11 cellular contexts compared by ENCODE assay signal in genomic region chr9:136297016-136297691, GRCh38. TPM values are rescaled to one million over a fixed set of nuclear protein-coding genes. Genes with fewer than 3 reads are reported as not detected.
DNase-seq lines count a peak whose midpoint lies in the region; ATAC-seq and TF ChIP-seq lines count a peak whose summit lies in the region.
"Had no signal": no experiment of that assay in that cellular context is flagged by ENCODE, and none has a peak within 500 bp of the region (broad histone marks: within the 10 kb centered on the region; RNA-seq: fewer than 3 reads in every experiment).

No MANE protein-coding gene starts in this region.

- H3K4me2 ChIP-seq in KMS-11 (peak overlapping the region; percentile 86), OCI-LY3 (ENCODE audit: low read length) (peak overlapping the region; percentile 49)

- no peaks in the 10 kb centered on the region for H3K9me3 Mint-ChIP-seq in stimulated activated naive B cell treated with anti-CD40 and anti-IgM and Interleukin-4, amounts not matched to agents 10 μg/mL and 1 μg/mL and 100 μg/mL, for 72 hours
- H3K9me3 Mint-ChIP-seq: effector memory CD8-positive, alpha-beta T cell; naive B cell; T-cell had no signal

- no peaks in the 10 kb centered on the region for H4K20me1 ChIP-seq in KMS-11 (ENCODE audit: insufficient read depth)
- H4K20me1 ChIP-seq in OCI-LY3 (ENCODE audit: insufficient read depth, low read length), result no peaks in the 10 kb centered on the region

- peak; percentile 16 to 36 for ATAC-seq in stimulated activated naive B cell treated with anti-CD40 and anti-IgM and Interleukin-4, amounts not matched to agents 10 μg/mL and 1 μg/mL and 100 μg/mL, for 72 hours (replicated peaks)
- ATAC-seq: effector memory CD8-positive, alpha-beta T cell; T-cell had no signal

- H3K36me3 ChIP-seq in KMS-11 (ENCODE audit: insufficient read depth) (no peaks in the 10 kb centered on the region), OCI-LY3 (replicated peaks; ENCODE audit: low read depth, low read length) (no peaks in the 10 kb centered on the region)

- no peak overlapping the region for H3K27ac Mint-ChIP-seq in stimulated activated naive B cell treated with anti-CD40 and anti-IgM and Interleukin-4, amounts not matched to agents 10 μg/mL and 1 μg/mL and 100 μg/mL, for 72 hours
- H3K27ac Mint-ChIP-seq: effector memory CD8-positive, alpha-beta T cell; naive B cell; T-cell had no signal

- H3K36me3 Mint-ChIP-seq in stimulated activated naive B cell treated with anti-CD40 and anti-IgM and Interleukin-4, amounts not matched to agents 10 μg/mL and 1 μg/mL and 100 μg/mL, for 72 hours, result no peaks in the 10 kb centered on the region
- H3K36me3 Mint-ChIP-seq: naive B cell, T-cell had no signal

- H2AFZ ChIP-seq in KMS-11 (ENCODE audit: low read depth) (peak overlapping the region; percentile 34; the same call in 1 of the 2 replicates), OCI-LY3 (ENCODE audit: low read depth, low read length) (no peak overlapping the region)

- H3K27me3 Mint-ChIP-seq in stimulated activated naive B cell treated with anti-CD40 and anti-IgM and Interleukin-4, amounts not matched to agents 10 μg/mL and 1 μg/mL and 100 μg/mL, for 72 hours, result no peaks in the 10 kb centered on the region

- no peaks in the 10 kb centered on the region for H3K9me3 ChIP-seq in OCI-LY3 (ENCODE audit: insufficient read depth, low read length)

- H3K9ac ChIP-seq in KMS-11, result no peak overlapping the region
- H3K9ac ChIP-seq in OCI-LY3 (ENCODE audit: low read length), result no peak overlapping the region

- H3K27ac ChIP-seq in KMS-11 (no peak overlapping the region), OCI-LY3 (ENCODE audit: low read length) (no peak overlapping the region)

- H3K79me2 ChIP-seq in KMS-11 (ENCODE audit: insufficient read depth, low read depth), result no peaks in the 10 kb centered on the region
- no peaks in the 10 kb centered on the region for H3K79me2 ChIP-seq in OCI-LY3 (ENCODE audit: low read length)

- H3K27me3 ChIP-seq in KMS-11 (ENCODE audit: insufficient read depth, low read depth), result peaks cover 51% of the 10 kb centered on the region
- H3K27me3 ChIP-seq in OCI-LY3 (ENCODE audit: low read depth, low read length), result peaks cover 3% of the 10 kb centered on the region; the same call in 1 of the 2 replicates

- H3K4me3 ChIP-seq in KMS-11 (IDR thresholded peaks at IDR 0.05; ENCODE audit: insufficient read depth, low read depth, low read length), result no peak overlapping the region
- H3K4me3 ChIP-seq in OCI-LY3 (ENCODE audit: low read length), result peak overlapping the region; percentile 39
- peak overlapping the region; percentile 24 for H3K4me3 ChIP-seq in epithelial cell of proximal tubule (ENCODE audit: low read depth, low read length)

- no peak for DNase-seq in epithelial cell of proximal tubule (ENCODE audit: low read depth)
- no peak for DNase-seq in stimulated activated naive B cell treated with anti-CD40 and anti-IgM and Interleukin-4, amounts not matched to agents 10 μg/mL and 1 μg/mL and 100 μg/mL, for 72 hours
- no peak for DNase-seq in mesenteric fat pad (ENCODE audit: low spot score)
- DNase-seq in Ammon's horn (ENCODE audit: low spot score), result no peak
- DNase-seq in globus pallidus (ENCODE audit: low spot score), result no peak
- DNase-seq: effector memory CD8-positive, alpha-beta T cell; naive B cell; NCI-H446 treated with DMSO at 0.1 percent for 48 hours; T-cell had no signal

- peaks cover 3 to 5% of the 10 kb centered on the region in 2 donors for H3K4me1 Mint-ChIP-seq in stimulated activated naive B cell treated with anti-CD40 and anti-IgM and Interleukin-4, amounts not matched to agents 10 μg/mL and 1 μg/mL and 100 μg/mL, for 72 hours
- H3K4me1 Mint-ChIP-seq: naive B cell, T-cell had no signal

- no peak overlapping the region for H3K4me3 Mint-ChIP-seq in stimulated activated naive B cell treated with anti-CD40 and anti-IgM and Interleukin-4, amounts not matched to agents 10 μg/mL and 1 μg/mL and 100 μg/mL, for 72 hours
- H3K4me3 Mint-ChIP-seq: effector memory CD8-positive, alpha-beta T cell; naive B cell; T-cell had no signal

- H3K4me1 ChIP-seq in KMS-11 (ENCODE audit: low read depth, poor library complexity, severe bottlenecking) (peaks cover 10% of the 10 kb centered on the region), OCI-LY3 (ENCODE audit: low read length) (peaks cover 8% of the 10 kb centered on the region)

- TF ChIP-seq CTCF in KMS-11 (conservative IDR thresholded peaks at IDR 0.05; ENCODE audit: low read depth, low read length) (no peak), OCI-LY3 (IDR thresholded peaks at IDR 0.05; ENCODE audit: low read depth, low read length) (no peak), epithelial cell of proximal tubule (conservative IDR thresholded peaks at IDR 0.05; ENCODE audit: low read depth, low read length) (no peak)

RNA-seq across cellular contexts. Expression of gene CCDC187, which starts 6.7 kb away (rescaled TPM):
- total RNA-seq in epithelial cell of proximal tubule (0.75 TPM in 1 of 2 replicates, not detected in the other), mesenteric fat pad (not detected)

RNA-seq across cellular contexts. Expression of gene GPSM1, which starts 30.2 kb away (rescaled TPM):
- total RNA-seq in epithelial cell of proximal tubule, result 21.1 and 28.2 TPM in 2 replicates
- 11.0 TPM for total RNA-seq in mesenteric fat pad

RNA-seq across cellular contexts. Expression of gene QSOX2, which starts 51.5 kb away (rescaled TPM):
- total RNA-seq in epithelial cell of proximal tubule, result 17.8 and 19.2 TPM in 2 replicates
- 10.3 TPM for total RNA-seq in mesenteric fat pad
